ENCODE assay signal across 1 cellular context in the genomic region with DNA sequence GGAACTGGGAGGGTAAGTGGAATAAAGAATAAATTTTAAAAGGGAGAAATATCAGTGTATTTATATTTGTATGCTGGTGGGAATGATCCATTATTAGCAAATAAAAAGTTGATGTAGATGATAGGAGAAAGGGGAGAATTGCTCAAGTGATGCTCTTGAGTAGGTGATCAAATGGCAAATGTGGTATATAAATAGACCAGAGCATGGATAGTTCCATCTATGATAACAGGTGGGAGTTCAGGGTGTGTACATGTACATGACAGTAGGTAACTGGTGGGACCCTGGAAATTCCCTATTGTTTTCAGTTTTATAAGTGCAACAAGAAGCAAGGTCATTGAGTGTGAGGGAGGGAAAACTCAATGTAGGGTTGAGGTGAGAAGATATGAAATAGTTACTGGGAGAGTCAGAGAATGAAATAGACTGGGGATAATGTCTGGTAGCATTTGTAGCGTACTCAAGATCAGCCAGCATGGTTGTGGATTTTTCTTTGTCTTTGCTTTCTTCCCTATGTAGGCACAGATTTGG.
TF ChIP-seq lines count a peak whose summit lies in the region.

No MANE protein-coding gene starts in this region.

TF ChIP-seq in GM23338, 12 proteins besides CTCF, POLR2A, EP300 and RAD21:
- TF ChIP-seq, protein P1, sequence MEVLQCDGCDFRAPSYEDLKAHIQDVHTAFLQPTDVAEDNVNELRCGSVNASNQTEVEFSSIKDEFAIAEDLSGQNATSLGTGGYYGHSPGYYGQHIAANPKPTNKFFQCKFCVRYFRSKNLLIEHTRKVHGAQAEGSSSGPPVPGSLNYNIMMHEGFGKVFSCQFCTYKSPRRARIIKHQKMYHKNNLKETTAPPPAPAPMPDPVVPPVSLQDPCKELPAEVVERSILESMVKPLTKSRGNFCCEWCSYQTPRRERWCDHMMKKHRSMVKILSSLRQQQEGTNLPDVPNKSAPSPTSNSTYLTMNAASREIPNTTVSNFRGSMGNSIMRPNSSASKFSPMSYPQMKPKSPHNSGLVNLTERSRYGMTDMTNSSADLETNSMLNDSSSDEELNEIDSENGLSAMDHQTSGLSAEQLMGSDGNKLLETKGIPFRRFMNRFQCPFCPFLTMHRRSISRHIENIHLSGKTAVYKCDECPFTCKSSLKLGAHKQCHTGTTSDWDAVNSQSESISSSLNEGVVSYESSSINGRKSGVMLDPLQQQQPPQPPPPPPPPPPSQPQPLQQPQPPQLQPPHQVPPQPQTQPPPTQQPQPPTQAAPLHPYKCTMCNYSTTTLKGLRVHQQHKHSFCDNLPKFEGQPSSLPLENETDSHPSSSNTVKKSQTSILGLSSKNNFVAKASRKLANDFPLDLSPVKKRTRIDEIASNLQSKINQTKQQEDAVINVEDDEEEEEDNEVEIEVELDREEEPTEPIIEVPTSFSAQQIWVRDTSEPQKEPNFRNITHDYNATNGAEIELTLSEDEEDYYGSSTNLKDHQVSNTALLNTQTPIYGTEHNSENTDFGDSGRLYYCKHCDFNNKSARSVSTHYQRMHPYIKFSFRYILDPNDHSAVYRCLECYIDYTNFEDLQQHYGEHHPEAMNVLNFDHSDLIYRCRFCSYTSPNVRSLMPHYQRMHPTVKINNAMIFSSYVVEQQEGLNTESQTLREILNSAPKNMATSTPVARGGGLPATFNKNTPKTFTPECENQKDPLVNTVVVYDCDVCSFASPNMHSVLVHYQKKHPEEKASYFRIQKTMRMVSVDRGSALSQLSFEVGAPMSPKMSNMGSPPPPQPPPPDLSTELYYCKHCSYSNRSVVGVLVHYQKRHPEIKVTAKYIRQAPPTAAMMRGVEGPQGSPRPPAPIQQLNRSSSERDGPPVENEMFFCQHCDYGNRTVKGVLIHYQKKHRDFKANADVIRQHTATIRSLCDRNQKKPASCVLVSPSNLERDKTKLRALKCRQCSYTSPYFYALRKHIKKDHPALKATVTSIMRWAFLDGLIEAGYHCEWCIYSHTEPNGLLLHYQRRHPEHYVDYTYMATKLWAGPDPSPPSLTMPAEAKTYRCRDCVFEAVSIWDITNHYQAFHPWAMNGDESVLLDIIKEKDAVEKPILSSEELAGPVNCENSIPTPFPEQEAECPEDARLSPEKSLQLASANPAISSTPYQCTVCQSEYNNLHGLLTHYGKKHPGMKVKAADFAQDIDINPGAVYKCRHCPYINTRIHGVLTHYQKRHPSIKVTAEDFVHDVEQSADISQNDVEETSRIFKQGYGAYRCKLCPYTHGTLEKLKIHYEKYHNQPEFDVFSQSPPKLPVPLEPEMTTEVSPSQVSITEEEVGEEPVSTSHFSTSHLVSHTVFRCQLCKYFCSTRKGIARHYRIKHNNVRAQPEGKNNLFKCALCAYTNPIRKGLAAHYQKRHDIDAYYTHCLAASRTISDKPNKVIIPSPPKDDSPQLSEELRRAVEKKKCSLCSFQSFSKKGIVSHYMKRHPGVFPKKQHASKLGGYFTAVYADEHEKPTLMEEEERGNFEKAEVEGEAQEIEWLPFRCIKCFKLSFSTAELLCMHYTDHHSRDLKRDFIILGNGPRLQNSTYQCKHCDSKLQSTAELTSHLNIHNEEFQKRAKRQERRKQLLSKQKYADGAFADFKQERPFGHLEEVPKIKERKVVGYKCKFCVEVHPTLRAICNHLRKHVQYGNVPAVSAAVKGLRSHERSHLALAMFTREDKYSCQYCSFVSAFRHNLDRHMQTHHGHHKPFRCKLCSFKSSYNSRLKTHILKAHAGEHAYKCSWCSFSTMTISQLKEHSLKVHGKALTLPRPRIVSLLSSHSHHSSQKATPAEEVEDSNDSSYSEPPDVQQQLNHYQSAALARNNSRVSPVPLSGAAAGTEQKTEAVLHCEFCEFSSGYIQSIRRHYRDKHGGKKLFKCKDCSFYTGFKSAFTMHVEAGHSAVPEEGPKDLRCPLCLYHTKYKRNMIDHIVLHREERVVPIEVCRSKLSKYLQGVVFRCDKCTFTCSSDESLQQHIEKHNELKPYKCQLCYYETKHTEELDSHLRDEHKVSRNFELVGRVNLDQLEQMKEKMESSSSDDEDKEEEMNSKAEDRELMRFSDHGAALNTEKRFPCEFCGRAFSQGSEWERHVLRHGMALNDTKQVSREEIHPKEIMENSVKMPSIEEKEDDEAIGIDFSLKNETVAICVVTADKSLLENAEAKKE (CRISPR knock-in tag; IDR thresholded peaks at IDR 0.05): no peak
- TF ChIP-seq STAT1 (IDR thresholded peaks at IDR 0.05; ENCODE audit: unreplicated experiment) (no peak), EZH2phosphoT487 (IDR thresholded peaks at IDR 0.05; ENCODE audit: unreplicated experiment) (no peak), ZNF114 (CRISPR knock-in tag; IDR thresholded peaks at IDR 0.05) (no peak), ZNF331 (CRISPR knock-in tag; IDR thresholded peaks at IDR 0.05; ENCODE audit: low read depth) (no peak), NANOG (IDR thresholded peaks at IDR 0.05; ENCODE audit: borderline replicate concordance) (no peak), POLR2AphosphoS5 (IDR thresholded peaks at IDR 0.05; ENCODE audit: low read depth) (no peak), CREB1 (CRISPR knock-in tag; IDR thresholded peaks at IDR 0.05; ENCODE audit: low read depth) (no peak), EZH2 (IDR thresholded peaks at IDR 0.05; ENCODE audit: low read depth, unreplicated experiment) (no peak), JUNB (IDR thresholded peaks at IDR 0.05; ENCODE audit: unreplicated experiment) (no peak), REST (IDR thresholded peaks at IDR 0.05; ENCODE audit: unreplicated experiment) (no peak)
- TF ChIP-seq, protein P2, sequence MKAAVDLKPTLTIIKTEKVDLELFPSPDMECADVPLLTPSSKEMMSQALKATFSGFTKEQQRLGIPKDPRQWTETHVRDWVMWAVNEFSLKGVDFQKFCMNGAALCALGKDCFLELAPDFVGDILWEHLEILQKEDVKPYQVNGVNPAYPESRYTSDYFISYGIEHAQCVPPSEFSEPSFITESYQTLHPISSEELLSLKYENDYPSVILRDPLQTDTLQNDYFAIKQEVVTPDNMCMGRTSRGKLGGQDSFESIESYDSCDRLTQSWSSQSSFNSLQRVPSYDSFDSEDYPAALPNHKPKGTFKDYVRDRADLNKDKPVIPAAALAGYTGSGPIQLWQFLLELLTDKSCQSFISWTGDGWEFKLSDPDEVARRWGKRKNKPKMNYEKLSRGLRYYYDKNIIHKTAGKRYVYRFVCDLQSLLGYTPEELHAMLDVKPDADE (IDR thresholded peaks at IDR 0.05): no peak
